ENCODE assay signal across 10 cellular contexts in genomic region chr12:113030875-113031525, GRCh38. TPM values are rescaled to one million over a fixed set of nuclear protein-coding genes. Genes with fewer than 3 reads are reported as not detected.
DNase-seq lines count a peak whose midpoint lies in the region; ATAC-seq and TF ChIP-seq lines count a peak whose summit lies in the region.
"Had no signal": no experiment of that assay in that cellular context is flagged by ENCODE, and none has a peak within 500 bp of the region (broad histone marks: within the 10 kb centered on the region; RNA-seq: fewer than 3 reads in every experiment).

No MANE protein-coding gene starts in this region.

- H3K9me3 ChIP-seq in T-helper 17 cell (ENCODE audit: control insufficient read depth, low read length, poor library complexity, severe bottlenecking) = no peaks in the 10 kb centered on the region
- no peaks in the 10 kb centered on the region for H3K9me3 ChIP-seq in osteoblast (ENCODE audit: low read depth, low read length)

- no peaks in the 10 kb centered on the region for H3K9me3 Mint-ChIP-seq in activated T-helper 2 cell treated with anti-CD3 and anti-CD28 coated beads, Interferon-gamma antibody, Interleukin-2, Interleukin-4, amounts not matched to agents 10 μg/mL and 5 μg/mL and 100 μg/mL, durations not matched to agents 14 hours and 24 hours and 36 hours
- H3K9me3 Mint-ChIP-seq: CD8-positive, alpha-beta memory T cell had no signal

- no peak overlapping the region for H3K4me2 ChIP-seq in osteoblast (ENCODE audit: insufficient read depth, low read length)

- H3K4me3 Mint-ChIP-seq in T-helper 17 cell = peak overlapping the region; percentile 68
- no peak overlapping the region for H3K4me3 Mint-ChIP-seq in activated T-helper 2 cell treated with anti-CD3 and anti-CD28 coated beads, Interferon-gamma antibody, Interleukin-2, Interleukin-4, amounts not matched to agents 10 μg/mL and 5 μg/mL and 100 μg/mL, durations not matched to agents 14 hours and 24 hours and 36 hours (ENCODE audit: low read depth)
- H3K4me3 Mint-ChIP-seq: activated naive CD8-positive, alpha-beta T cell; CD8-positive, alpha-beta memory T cell had no signal

- H3K79me2 ChIP-seq in osteoblast (ENCODE audit: insufficient read depth, low read length) = no peaks in the 10 kb centered on the region

- no peak overlapping the region for H2AFZ ChIP-seq in osteoblast (ENCODE audit: low read length)

- peaks cover 4% of the 10 kb centered on the region for H3K4me1 Mint-ChIP-seq in T-helper 17 cell
- no peaks in the 10 kb centered on the region for H3K4me1 Mint-ChIP-seq in activated T-helper 2 cell treated with anti-CD3 and anti-CD28 coated beads, Interferon-gamma antibody, Interleukin-2, Interleukin-4, amounts not matched to agents 10 μg/mL and 5 μg/mL and 100 μg/mL, durations not matched to agents 14 hours and 24 hours and 36 hours (ENCODE audit: low read depth)

- TF ChIP-seq CTCF in osteoblast (IDR thresholded peaks at IDR 0.05; ENCODE audit: extremely low read depth, low read depth, low read length) = peak; percentile 71

- no peaks in the 10 kb centered on the region for H3K27me3 ChIP-seq in osteoblast (ENCODE audit: insufficient read depth, low read length)

- peak; percentile 55 for ATAC-seq in T-helper 17 cell
- ATAC-seq in HG03135 (IDR thresholded peaks at IDR 0.05; ENCODE audit: unreplicated experiment) = no peak

- no peak overlapping the region for H3K27ac ChIP-seq in osteoblast (ENCODE audit: low read depth, low read length)

- H4K20me1 ChIP-seq in osteoblast (ENCODE audit: insufficient read depth, low read length) = no peaks in the 10 kb centered on the region

- no peaks in the 10 kb centered on the region for H3K36me3 ChIP-seq in osteoblast (ENCODE audit: insufficient read depth, low read length)

- peaks cover 4% of the 10 kb centered on the region for H3K36me3 Mint-ChIP-seq in T-helper 17 cell (ENCODE audit: low read depth)
- H3K36me3 Mint-ChIP-seq in activated T-helper 2 cell treated with anti-CD3 and anti-CD28 coated beads, Interferon-gamma antibody, Interleukin-2, Interleukin-4, amounts not matched to agents 10 μg/mL and 5 μg/mL and 100 μg/mL, durations not matched to agents 14 hours and 24 hours and 36 hours (ENCODE audit: low read depth) = no peaks in the 10 kb centered on the region
- H3K36me3 Mint-ChIP-seq: activated naive CD8-positive, alpha-beta T cell; CD8-positive, alpha-beta memory T cell had no signal

- no peak overlapping the region for H3K4me3 ChIP-seq in osteoblast (ENCODE audit: insufficient read depth, low read length)

- peaks cover 11% of the 10 kb centered on the region for H3K27me3 Mint-ChIP-seq in T-helper 17 cell
- H3K27me3 Mint-ChIP-seq in activated T-helper 2 cell treated with anti-CD3 and anti-CD28 coated beads, Interferon-gamma antibody, Interleukin-2, Interleukin-4, amounts not matched to agents 10 μg/mL and 5 μg/mL and 100 μg/mL, durations not matched to agents 14 hours and 24 hours and 36 hours (ENCODE audit: low read depth) = peaks cover 6% of the 10 kb centered on the region

- DNase-seq in SIG-M5 treated with dmso at 0.1 percent for 504 hours (lab: John Stamatoyannopoulos, UW; ENCODE audit: unreplicated experiment) (peak; percentile 67), SIG-M5 (lab: John Stamatoyannopoulos, UW) (no peak), NCI-H146 treated with DMSO at 0.1 percent for 48 hours (lab: John Stamatoyannopoulos, UW; ENCODE audit: unreplicated experiment) (peak; percentile 85), T-helper 17 cell (no peak), foreskin melanocyte (peak; percentile 51), osteoblast (ENCODE audit: insufficient read length, low spot score, missing footprints) (no peak)
- no peak for DNase-seq in activated T-helper 2 cell treated with anti-CD3 and anti-CD28 coated beads, Interferon-gamma antibody, Interleukin-2, Interleukin-4, amounts not matched to agents 10 μg/mL and 5 μg/mL and 100 μg/mL, durations not matched to agents 14 hours and 24 hours and 36 hours (ENCODE audit: low spot score)

- no peaks in the 10 kb centered on the region for H3K4me1 ChIP-seq in osteoblast (ENCODE audit: insufficient read depth, low read length)

- no peak overlapping the region for H3K27ac Mint-ChIP-seq in T-helper 17 cell
- H3K27ac Mint-ChIP-seq in activated T-helper 2 cell treated with anti-CD3 and anti-CD28 coated beads, Interferon-gamma antibody, Interleukin-2, Interleukin-4, amounts not matched to agents 10 μg/mL and 5 μg/mL and 100 μg/mL, durations not matched to agents 14 hours and 24 hours and 36 hours = no peak overlapping the region
- H3K27ac Mint-ChIP-seq: activated naive CD8-positive, alpha-beta T cell; CD8-positive, alpha-beta memory T cell had no signal

- intact Hi-C loops in activated T-helper 2 cell treated with anti-CD3 and anti-CD28 coated beads, Interferon-gamma antibody, Interleukin-2, Interleukin-4, amounts not matched to agents 10 μg/mL and 5 μg/mL and 100 μg/mL, durations not matched to agents 14 hours and 24 hours and 36 hours (cut with micrococcal nuclease) = no loop called here

RNA-seq across cellular contexts. Expression of gene DTX1, which starts 25.5 kb away (rescaled TPM):
- total RNA-seq in T-helper 17 cell (10 to 100 TPM; 20.7 to 27.7 TPM), osteoblast (under 0.01 TPM in 2 replicates)
- total RNA-seq in activated T-helper 2 cell treated with anti-CD3 and anti-CD28 coated beads, Interferon-gamma antibody, Interleukin-2, Interleukin-4, amounts not matched to agents 10 μg/mL and 5 μg/mL and 100 μg/mL, durations not matched to agents 14 hours and 24 hours and 36 hours = 0.16 TPM in 1 of 2 replicates, not detected in the other

RNA-seq across cellular contexts. Expression of gene OAS2, which starts 52.7 kb away (rescaled TPM):
- total RNA-seq in T-helper 17 cell (10 to 100 TPM; 35.4 to 45.3 TPM), osteoblast (8.3 and 18.1 TPM in 2 replicates)
- 86.4 and 88.3 TPM in 2 replicates for total RNA-seq in activated T-helper 2 cell treated with anti-CD3 and anti-CD28 coated beads, Interferon-gamma antibody, Interleukin-2, Interleukin-4, amounts not matched to agents 10 μg/mL and 5 μg/mL and 100 μg/mL, durations not matched to agents 14 hours and 24 hours and 36 hours

Comparison
In these comparisons a context has a peak if more than half of its experiments do, and no peak if none do; other contexts are left out.
1. DNase-seq: peak in SIG-M5 treated with dmso at 0.1 percent for 504 hours (single experiment), NCI-H146 treated with DMSO at 0.1 percent for 48 hours (single experiment) and foreskin melanocyte (single experiment); none in SIG-M5 (single experiment), T-helper 17 cell (0 of 3), osteoblast (single experiment) and activated T-helper 2 cell treated with anti-CD3 and anti-CD28 coated beads, Interferon-gamma antibody, Interleukin-2, Interleukin-4, amounts not matched to agents 10 μg/mL and 5 μg/mL and 100 μg/mL, durations not matched to agents 14 hours and 24 hours and 36 hours (single experiment).
2. RNA of gene DTX1, which starts 25.5 kb away (total RNA-seq): 20.7 to 27.7 TPM in T-helper 17 cell; 0.16 TPM in activated T-helper 2 cell treated with anti-CD3 and anti-CD28 coated beads, Interferon-gamma antibody, Interleukin-2, Interleukin-4, amounts not matched to agents 10 μg/mL and 5 μg/mL and 100 μg/mL, durations not matched to agents 14 hours and 24 hours and 36 hours and under 0.01 TPM in osteoblast; every median in the first group is over 10 times any median in the second.